17 cellular contexts compared by ENCODE assay signal in the genomic region with DNA sequence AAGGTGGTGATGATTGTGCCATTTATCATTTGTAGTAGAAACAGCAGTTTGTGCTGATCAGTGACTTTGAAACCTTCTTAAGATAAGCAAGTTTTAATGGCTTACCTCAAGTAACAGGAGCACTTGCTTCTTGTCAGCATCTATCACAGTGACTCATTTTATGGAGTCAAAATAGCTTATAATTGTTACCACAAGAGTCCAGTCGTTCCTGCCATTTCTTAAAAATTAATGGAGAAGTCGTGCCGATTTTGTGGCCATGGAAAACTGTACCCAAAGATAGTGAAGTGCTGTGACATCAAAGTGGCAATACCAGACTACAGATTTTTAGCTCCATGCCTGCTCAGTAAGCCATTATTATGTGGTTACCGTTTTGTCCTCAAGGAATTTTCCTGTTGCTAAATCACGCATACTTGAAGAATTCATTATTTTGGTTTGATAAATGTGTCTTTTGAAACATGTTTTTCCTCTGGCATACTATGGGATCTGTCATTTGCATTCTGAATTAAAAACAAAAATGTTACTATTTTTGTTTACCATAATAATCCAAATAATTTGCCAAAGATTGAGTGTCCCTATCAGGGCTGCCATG.
DNase-seq lines count a peak whose midpoint lies in the region; ATAC-seq and TF ChIP-seq lines count a peak whose summit lies in the region.
"Had no signal": no experiment of that assay in that cellular context is flagged by ENCODE, and none has a peak within 500 bp of the region (broad histone marks: within the 10 kb centered on the region; RNA-seq: fewer than 3 reads in every experiment).

No MANE protein-coding gene starts in this region.

- ATAC-seq in HG03521 (IDR thresholded peaks at IDR 0.05; ENCODE audit: unreplicated experiment), result no peak
- ATAC-seq: activated T-cell treated with anti-CD3 and anti-CD28 coated beads, Interleukin-2, amount 50 U/mL, for 4 hours; left colon had no signal

- H3K27me3 Mint-ChIP-seq in immature natural killer cell (ENCODE audit: low read depth in 3 of 3), result peaks cover 2 to 8% (median 6%) of the 10 kb centered on the region in 3 donors

- no peak overlapping the region for H3K9ac ChIP-seq in SK-N-SH

- no peak overlapping the region for H3K4me2 ChIP-seq in SK-N-SH

- no peak for TF ChIP-seq EP300 in SK-N-SH (IDR thresholded peaks at IDR 0.05; ENCODE audit: borderline replicate concordance in 1 of 2, low read depth in 1 of 2, low read length in 1 of 2)
- TF ChIP-seq EP300 in stomach (IDR thresholded peaks at IDR 0.05), result no peak

- H3K9me3 Mint-ChIP-seq in immature natural killer cell, result no peaks in the 10 kb centered on the region
- H3K9me3 Mint-ChIP-seq: activated T-cell treated with anti-CD3 and anti-CD28 coated beads, Interleukin-2, amount 50 U/mL, for 4 hours; stimulated activated naive CD8-positive, alpha-beta T cell treated with anti-CD3 and anti-CD28 coated beads, Interleukin-15, Interleukin-2, amounts not matched to agents 100 ng/mL and 50 ng/mL, for 24 hours had no signal

- H3K4me3 Mint-ChIP-seq in immature natural killer cell, result peak overlapping the region in 2 of 5 donors; percentile 58 to 93
- H3K4me3 Mint-ChIP-seq: activated naive CD8-positive, alpha-beta T cell; activated T-cell treated with anti-CD3 and anti-CD28 coated beads, Interleukin-2, amount 50 U/mL, for 4 hours; stimulated activated naive CD8-positive, alpha-beta T cell treated with anti-CD3 and anti-CD28 coated beads, Interleukin-15, Interleukin-2, amounts not matched to agents 100 ng/mL and 50 ng/mL, for 24 hours had no signal

- no peaks in the 10 kb centered on the region for H3K9me2 ChIP-seq in SK-N-SH

- POLR2A ChIA-PET in SK-N-SH (lab: Yijun Ruan, JAX), result no interaction called here

- H3K36me3 Mint-ChIP-seq in immature natural killer cell, result no peaks in the 10 kb centered on the region
- H3K36me3 Mint-ChIP-seq: activated naive CD8-positive, alpha-beta T cell had no signal

- DNase-seq in EL, result peak; percentile 17
- DNase-seq in SK-N-SH, result no peak
- DNase-seq in immature natural killer cell, result no peak
- no peak for DNase-seq in stomach
- DNase-seq in activated T-cell treated with anti-CD3 and anti-CD28 coated beads, Interleukin-2, amount 50 U/mL, for 1 hour, result no peak
- DNase-seq in activated T-cell treated with anti-CD3 and anti-CD28 coated beads, Interleukin-2, amount 50 U/mL, for 48 hours, result no peak
- DNase-seq in NCI-H82 (lab: John Stamatoyannopoulos, UW), result no peak
- DNase-seq: activated T-cell treated with anti-CD3 and anti-CD28 coated beads, Interleukin-2, amount 50 U/mL, for 4 hours; HCEC 1CT; left colon; NCI-H2029; NCI-H510A treated with DMSO at 0.1 percent for 48 hours; posterior cingulate gyrus; stimulated activated CD4-positive, alpha-beta T cell treated with anti-CD3 and anti-CD28 coated beads, Interleukin-15, amount 100 ng/mL, for 24 hours had no signal

- H3K27ac Mint-ChIP-seq in immature natural killer cell, result peak overlapping the region in 4 of 6 donors; percentile 73 to 87 (median 82)
- H3K27ac Mint-ChIP-seq: activated naive CD8-positive, alpha-beta T cell; stimulated activated naive CD8-positive, alpha-beta T cell treated with anti-CD3 and anti-CD28 coated beads, Interleukin-15, Interleukin-2, amounts not matched to agents 100 ng/mL and 50 ng/mL, for 24 hours had no signal

- H3K27me3 ChIP-seq in SK-N-SH (ENCODE audit: insufficient read depth) (no peaks in the 10 kb centered on the region), stomach (peaks cover 0 to 9% (median 0%) of the 10 kb centered on the region in 3 donors)

- H3K4me3 ChIP-seq in SK-N-SH (ENCODE audit: low read depth in 2 of 2, low read length in 1 of 2) (no peak overlapping the region), stomach (no peak overlapping the region)

- peaks cover 45 to 71% of the 10 kb centered on the region in 2 donors for H3K4me1 Mint-ChIP-seq in immature natural killer cell

- peaks cover 0 to 9% of the 10 kb centered on the region in 2 experiments; a peak in 3 of 4 replicates for H3K4me1 ChIP-seq in SK-N-SH (ENCODE audit: control insufficient read depth in 1 of 2, insufficient read depth in 2 of 2, low read depth in 1 of 2, low read length in 1 of 2)
- peaks cover 15 to 84% (median 53%) of the 10 kb centered on the region in 4 donors for H3K4me1 ChIP-seq in stomach

- CTCF ChIA-PET in SK-N-SH (lab: Yijun Ruan, JAX), result interaction anchor here (1.2 to 1.7 kb wide), 2 partner anchors 32 to 47 kb away, joined by 3 to 5 read pairs; no protein-coding TSS in a partner anchor

- no peak for TF ChIP-seq RAD21 in SK-N-SH (IDR thresholded peaks at IDR 0.05; ENCODE audit: low read length)

- peak overlapping the region in 1 of 2 experiments; percentile 19; a peak in 1 of 4 replicates for H3K27ac ChIP-seq in SK-N-SH (ENCODE audit: low read depth in 2 of 2, low read length in 1 of 2)
- peak overlapping the region in 3 of 5 donors; percentile 57 to 87 (median 82) for H3K27ac ChIP-seq in stomach

- no peaks in the 10 kb centered on the region for H4K20me1 ChIP-seq in SK-N-SH (ENCODE audit: insufficient read depth)

- peaks cover 44 to 54% of the 10 kb centered on the region in 2 experiments for H3K36me3 ChIP-seq in SK-N-SH (replicated peaks in 1 of 2; ENCODE audit: control insufficient read depth in 1 of 2, insufficient read depth in 2 of 2, low read length in 1 of 2)
- peaks cover 0 to 30% (median 19%) of the 10 kb centered on the region in 4 donors for H3K36me3 ChIP-seq in stomach

- H3K9me3 ChIP-seq in SK-N-SH (no peaks in the 10 kb centered on the region), stomach (no peaks in the 10 kb centered on the region)

- TF ChIP-seq CTCF in SK-N-SH (IDR thresholded peaks at IDR 0.05) (no peak), stomach (IDR thresholded peaks at IDR 0.05) (no peak)

- peaks cover 30% of the 10 kb centered on the region for H3F3A ChIP-seq in SK-N-SH (replicated peaks; ENCODE audit: insufficient read depth)

- intact Hi-C loops in stomach (cut with DNase I; ENCODE audit: low total_unique reads), result no loop called here

- 71% methylated on average over 5 of the region's 5 CpGs for WGBS in SK-N-SH (ENCODE audit: low lambda C conversion rate)
- 71 to 81% (median 77%) methylated on average over 5 of the region's 5 CpGs for WGBS in stomach, 5 donors

- no peak for TF ChIP-seq POLR2A in stomach (IDR thresholded peaks at IDR 0.05)

- peaks cover 87% of the 10 kb centered on the region for H3K79me2 ChIP-seq in SK-N-SH (ENCODE audit: insufficient read depth)

- no peak overlapping the region for H2AFZ ChIP-seq in SK-N-SH (ENCODE audit: low read depth)

TF ChIP-seq in SK-N-SH, 30 proteins besides CTCF, POLR2A, EP300 and RAD21:
- TF ChIP-seq EZH2phosphoT487 (IDR thresholded peaks at IDR 0.05; ENCODE audit: borderline replicate concordance, low read depth), result no peak
- TF ChIP-seq RXRA (IDR thresholded peaks at IDR 0.05; ENCODE audit: borderline replicate concordance, low read depth), result no peak
- TF ChIP-seq, protein P1, sequence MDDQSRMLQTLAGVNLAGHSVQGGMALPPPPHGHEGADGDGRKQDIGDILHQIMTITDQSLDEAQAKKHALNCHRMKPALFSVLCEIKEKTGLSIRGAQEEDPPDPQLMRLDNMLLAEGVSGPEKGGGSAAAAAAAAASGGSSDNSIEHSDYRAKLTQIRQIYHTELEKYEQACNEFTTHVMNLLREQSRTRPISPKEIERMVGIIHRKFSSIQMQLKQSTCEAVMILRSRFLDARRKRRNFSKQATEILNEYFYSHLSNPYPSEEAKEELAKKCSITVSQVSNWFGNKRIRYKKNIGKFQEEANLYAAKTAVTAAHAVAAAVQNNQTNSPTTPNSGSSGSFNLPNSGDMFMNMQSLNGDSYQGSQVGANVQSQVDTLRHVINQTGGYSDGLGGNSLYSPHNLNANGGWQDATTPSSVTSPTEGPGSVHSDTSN (IDR thresholded peaks at IDR 0.05), result peak; percentile 60
- TF ChIP-seq TCF12 (IDR thresholded peaks at IDR 0.05), result peak; percentile 28; the same call in 1 of the 2 replicates
- no peak for TF ChIP-seq FOXJ3 (CRISPR knock-in tag; IDR thresholded peaks at IDR 0.05)
- no peak for TF ChIP-seq RCOR1 (IDR thresholded peaks at IDR 0.05; ENCODE audit: low read length)
- TF ChIP-seq, protein P2, sequence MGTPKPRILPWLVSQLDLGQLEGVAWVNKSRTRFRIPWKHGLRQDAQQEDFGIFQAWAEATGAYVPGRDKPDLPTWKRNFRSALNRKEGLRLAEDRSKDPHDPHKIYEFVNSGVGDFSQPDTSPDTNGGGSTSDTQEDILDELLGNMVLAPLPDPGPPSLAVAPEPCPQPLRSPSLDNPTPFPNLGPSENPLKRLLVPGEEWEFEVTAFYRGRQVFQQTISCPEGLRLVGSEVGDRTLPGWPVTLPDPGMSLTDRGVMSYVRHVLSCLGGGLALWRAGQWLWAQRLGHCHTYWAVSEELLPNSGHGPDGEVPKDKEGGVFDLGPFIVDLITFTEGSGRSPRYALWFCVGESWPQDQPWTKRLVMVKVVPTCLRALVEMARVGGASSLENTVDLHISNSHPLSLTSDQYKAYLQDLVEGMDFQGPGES (IDR thresholded peaks at IDR 0.05; ENCODE audit: low read depth, low read length), result no peak
- TF ChIP-seq RFX5 (IDR thresholded peaks at IDR 0.05; ENCODE audit: low read length), result no peak
